In the genomic region with DNA sequence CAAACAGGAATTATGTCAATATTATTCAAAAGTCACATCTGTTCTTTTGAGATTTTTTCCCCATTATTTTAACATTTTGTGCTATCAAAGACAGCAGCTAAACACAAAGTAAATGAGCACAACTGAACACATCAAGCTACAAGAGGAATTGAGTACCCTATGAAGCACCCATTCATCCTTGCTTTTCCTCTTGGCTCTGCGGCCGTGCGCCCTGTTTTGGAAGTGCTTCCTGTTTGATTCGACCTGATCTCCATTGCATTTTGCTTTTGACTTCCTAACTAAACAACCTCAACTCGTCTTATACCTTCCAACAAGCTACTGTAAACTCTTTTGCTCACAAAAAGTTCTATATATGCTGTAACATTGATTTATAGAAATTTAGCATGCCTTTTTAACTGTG, we compare ENCODE assay signal across 32 cellular contexts.
"Had no signal": no experiment of that assay in that cellular context is flagged by ENCODE, and none has a peak within 500 bp of the region (broad histone marks: within the 10 kb centered on the region; RNA-seq: fewer than 3 reads in every experiment).

No MANE protein-coding gene starts in this region.

- H3K27me3 ChIP-seq: adrenal gland, ascending aorta, body of pancreas, brain microvascular endothelial cell, breast epithelium, cardiac muscle cell had no signal

- H3K27ac ChIP-seq: adrenal gland, ascending aorta, body of pancreas, brain microvascular endothelial cell, breast epithelium, cardiac muscle cell had no signal

- H3K4me3 ChIP-seq: adrenal gland, ascending aorta, body of pancreas, breast epithelium, cardiac muscle cell had no signal

- ATAC-seq: activated naive CD4-positive, alpha-beta T cell treated with anti-CD3 and anti-CD28 coated beads, Interleukin-2, amount 50 U/mL, for 72 hours; activated naive CD8-positive, alpha-beta T cell treated with anti-CD3 and anti-CD28 coated beads, Interleukin-2, amount 50 U/mL, for 24 hours; activated T-cell treated with anti-CD3 and anti-CD28 coated beads, Interleukin-2, amount 50 U/mL, for 4 hours; activated T-cell treated with anti-CD3 and anti-CD28 coated beads, Interleukin-2, amount 50 U/mL, for 72 hours; activated T-helper 17 cell treated with anti-CD3 and anti-CD28 coated beads, Interleukin-2, amount 50 U/mL, for 72 hours; body of pancreas had no signal

- H3K36me3 ChIP-seq: adrenal gland, ascending aorta, brain microvascular endothelial cell, breast epithelium, cardiac muscle cell had no signal

- DNase-seq: activated effector memory CD4-positive, alpha-beta T cell treated with anti-CD3 and anti-CD28 coated beads, Interleukin-2, amount 50 U/mL, for 16 hours; activated effector memory CD4-positive, alpha-beta T cell treated with Interleukin-2 at 50 U/mL for 16 hours; activated gamma-delta T cell; activated gamma-delta T cell treated with Interleukin-2 at 50 U/mL for 16 hours; activated naive CD4-positive, alpha-beta T cell; activated naive CD4-positive, alpha-beta T cell treated with anti-CD3 and anti-CD28 coated beads for 36 hours; activated naive CD4-positive, alpha-beta T cell treated with anti-CD3 and anti-CD28 coated beads, Interleukin-2, amount 10 ng/mL, durations not matched to agents 7 days and 5 days; activated naive CD4-positive, alpha-beta T cell treated with anti-CD3 and anti-CD28 coated beads, Interleukin-2, amount 50 U/mL, for 16 hours; activated naive CD4-positive, alpha-beta T cell treated with Interleukin-2 at 50 U/mL for 16 hours; activated naive CD8-positive, alpha-beta T cell treated with anti-CD3 and anti-CD28 coated beads for 36 hours; activated naive CD8-positive, alpha-beta T cell treated with anti-CD3 and anti-CD28 coated beads, Interleukin-2, amount 10 ng/mL, durations not matched to agents 7 days and 5 days; activated naive CD8-positive, alpha-beta T cell treated with anti-CD3 and anti-CD28 coated beads, Interleukin-2, amount 50 U/mL, for 24 hours; activated T-cell treated with anti-CD3 and anti-CD28 coated beads, Interleukin-2, amount 50 U/mL, for 1 hour; activated T-cell treated with anti-CD3 and anti-CD28 coated beads, Interleukin-2, amount 50 U/mL, for 24 hours; activated T-cell treated with anti-CD3 and anti-CD28 coated beads, Interleukin-2, amount 50 U/mL, for 4 hours; activated T-cell treated with anti-CD3 and anti-CD28 coated beads, Interleukin-2, amount 50 U/mL, for 48 hours; activated T-cell treated with anti-CD3 and anti-CD28 coated beads, Interleukin-2, amount 50 U/mL, for 72 hours; adrenal gland; amniotic stem cell; amygdala; anterior cingulate cortex; aorta; body of pancreas; brain microvascular endothelial cell; caudate nucleus; central memory CD4-positive, alpha-beta T cell; cerebellar nuclear complex had no signal

- H3K4me1 ChIP-seq: adrenal gland, ascending aorta, body of pancreas, breast epithelium had no signal

- H3K9me3 ChIP-seq: ascending aorta, body of pancreas, breast epithelium had no signal
